In the genomic region with DNA sequence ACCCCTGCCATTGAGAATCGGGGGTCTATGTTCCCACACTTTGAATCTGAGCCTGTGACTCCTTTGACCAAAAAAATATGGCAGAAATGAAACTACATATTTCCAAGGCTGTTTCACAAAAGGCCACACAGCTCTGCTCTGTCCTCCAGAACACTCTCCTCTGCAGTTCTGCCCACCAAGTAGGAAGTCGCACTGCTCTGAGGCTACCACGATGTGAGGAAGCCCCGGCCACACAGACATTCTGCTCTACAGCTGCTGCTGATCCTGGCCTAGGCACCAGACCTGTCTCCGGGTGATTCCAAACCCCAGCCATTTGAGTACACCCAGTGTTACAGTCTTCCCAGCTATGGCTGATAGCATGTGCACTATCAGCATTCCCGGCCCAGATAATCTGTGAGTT, we compare ENCODE assay signal across 14 cellular contexts.
A peak's percentile ranks its signal among the peaks of the same experiment; 100 is the strongest.
DNase-seq lines count a peak whose midpoint lies in the region; ATAC-seq and TF ChIP-seq lines count a peak whose summit lies in the region.
"Had no signal": no experiment of that assay in that cellular context is flagged by ENCODE, and none has a peak within 500 bp of the region (broad histone marks: within the 10 kb centered on the region; RNA-seq: fewer than 3 reads in every experiment).

No MANE protein-coding gene starts in this region.

- TF ChIP-seq POLR2A in gastrocnemius medialis (IDR thresholded peaks at IDR 0.05) = no peak
- TF ChIP-seq POLR2A in transverse colon (IDR thresholded peaks at IDR 0.05) = no peak

- no peak overlapping the region for H3K4me3 Mint-ChIP-seq in activated T-cell treated with anti-CD3 and anti-CD28 coated beads, Interleukin-2, amount 50 U/mL, for 24 hours
- peak overlapping the region; percentile 15 for H3K4me3 Mint-ChIP-seq in stimulated activated effector memory CD8-positive, alpha-beta T cell treated with anti-CD3 and anti-CD28 coated beads, Interleukin-12 subunit alpha, Interleukin-12 subunit beta, amount 100 ng/mL, for 72 hours

- no peaks in the 10 kb centered on the region for H3K9me3 Mint-ChIP-seq in activated T-cell treated with anti-CD3 and anti-CD28 coated beads, Interleukin-2, amount 50 U/mL, for 24 hours
- no peaks in the 10 kb centered on the region for H3K9me3 Mint-ChIP-seq in activated naive CD4-positive, alpha-beta T cell treated with anti-CD3 and anti-CD28 coated beads, Interleukin-2, amount 50 U/mL, for 72 hours
- H3K9me3 Mint-ChIP-seq in stimulated activated effector memory CD8-positive, alpha-beta T cell treated with anti-CD3 and anti-CD28 coated beads, Interleukin-12 subunit alpha, Interleukin-12 subunit beta, amount 100 ng/mL, for 72 hours = no peaks in the 10 kb centered on the region

- no peak for TF ChIP-seq EP300 in transverse colon (IDR thresholded peaks at IDR 0.05; ENCODE audit: low read depth)

- H3K27me3 Mint-ChIP-seq in activated T-cell treated with anti-CD3 and anti-CD28 coated beads, Interleukin-2, amount 50 U/mL, for 24 hours = no peaks in the 10 kb centered on the region

- H3K27ac ChIP-seq in KOPT-K1 (ENCODE audit: low read depth, low read length, poor library complexity, severe bottlenecking) = peak overlapping the region; percentile 66
- H3K27ac ChIP-seq in gastrocnemius medialis = no peak overlapping the region
- no peak overlapping the region for H3K27ac ChIP-seq in transverse colon
- H3K27ac ChIP-seq: upper lobe of right lung had no signal

- WGBS in transverse colon (ENCODE audit: low coverage in 1 of 2), 2 donors = 91 to 100% methylated on average over 1 to 6 of the region's 6 CpGs

- intact Hi-C loops in gastrocnemius medialis (cut with DNase I; ENCODE audit: low total_unique reads) = no loop called here
- intact Hi-C loops in transverse colon (cut with DNase I; ENCODE audit: low total_unique reads) = no loop called here

- no peaks in the 10 kb centered on the region for H3K27me3 ChIP-seq in gastrocnemius medialis
- no peaks in the 10 kb centered on the region for H3K27me3 ChIP-seq in transverse colon
- H3K27me3 ChIP-seq: upper lobe of right lung had no signal

- no peak for TF ChIP-seq CTCF in gastrocnemius medialis (IDR thresholded peaks at IDR 0.05 in 4 of 5, conservative IDR thresholded peaks at IDR 0.05 in 1 of 5)
- no peak for TF ChIP-seq CTCF in transverse colon (IDR thresholded peaks at IDR 0.05)

- ATAC-seq in activated naive CD4-positive, alpha-beta T cell treated with anti-CD3 and anti-CD28 coated beads, Interleukin-2, amount 50 U/mL, for 72 hours = no peak
- ATAC-seq in stimulated activated effector memory CD8-positive, alpha-beta T cell treated with anti-CD3 and anti-CD28 coated beads, Interleukin-12 subunit alpha, Interleukin-12 subunit beta, amount 100 ng/mL, for 72 hours = no peak
- no peak for ATAC-seq in gastrocnemius medialis
- ATAC-seq: upper lobe of right lung had no signal

- DNase-seq in activated T-cell treated with anti-CD3 and anti-CD28 coated beads, Interleukin-2, amount 50 U/mL, for 24 hours = no peak
- DNase-seq in activated T-cell treated with anti-CD3 and anti-CD28 coated beads, Interleukin-2, amount 50 U/mL, for 48 hours = no peak
- DNase-seq in activated naive CD4-positive, alpha-beta T cell treated with anti-CD3 and anti-CD28 coated beads, Interleukin-2, amount 50 U/mL, for 72 hours (ENCODE audit: low spot score in 2 of 2) = no peak
- no peak for DNase-seq in stimulated activated effector memory CD8-positive, alpha-beta T cell treated with anti-CD3 and anti-CD28 coated beads, Interleukin-12 subunit alpha, Interleukin-12 subunit beta, amount 100 ng/mL, for 72 hours (ENCODE audit: low spot score in 2 of 2)
- DNase-seq in gastrocnemius medialis (no peak), transverse colon (no peak)
- no peak for DNase-seq in activated effector memory CD4-positive, alpha-beta T cell treated with Interleukin-2 at 50 U/mL for 16 hours
- DNase-seq: activated effector memory CD4-positive, alpha-beta T cell treated with anti-CD3 and anti-CD28 coated beads, Interleukin-2, amount 50 U/mL, for 16 hours; central memory CD4-positive, alpha-beta T cell; kidney glomerular epithelial cell; NCI-H2227 treated with DMSO at 0.1 percent for 48 hours; stimulated activated CD4-positive, alpha-beta T cell treated with anti-CD3 and anti-CD28 coated beads, Interleukin-1b, Interleukin-23, amount 100 ng/mL, for 48 hours; upper lobe of right lung had no signal

- H3K36me3 Mint-ChIP-seq in activated T-cell treated with anti-CD3 and anti-CD28 coated beads, Interleukin-2, amount 50 U/mL, for 24 hours (ENCODE audit: low read depth) = peaks cover 9% of the 10 kb centered on the region
- no peaks in the 10 kb centered on the region for H3K36me3 Mint-ChIP-seq in activated naive CD4-positive, alpha-beta T cell treated with anti-CD3 and anti-CD28 coated beads, Interleukin-2, amount 50 U/mL, for 72 hours
- no peaks in the 10 kb centered on the region for H3K36me3 Mint-ChIP-seq in stimulated activated effector memory CD8-positive, alpha-beta T cell treated with anti-CD3 and anti-CD28 coated beads, Interleukin-12 subunit alpha, Interleukin-12 subunit beta, amount 100 ng/mL, for 72 hours

- in situ Hi-C loops in gastrocnemius medialis (cut with MboI; ENCODE audit: low sequenced_read_pairs in 4 of 4) = no loop called here
- in situ Hi-C loops in transverse colon (cut with MboI; ENCODE audit: low pct_ligation_motif_present in 1 of 4, low pct_unique_long_range_greater_than_20kb in 1 of 4, low sequenced_read_pairs in 3 of 4) = no loop called here

- H3K4me3 ChIP-seq in gastrocnemius medialis (no peak overlapping the region), transverse colon (no peak overlapping the region)
- H3K4me3 ChIP-seq: upper lobe of right lung had no signal

- H3K4me1 Mint-ChIP-seq in activated T-cell treated with anti-CD3 and anti-CD28 coated beads, Interleukin-2, amount 50 U/mL, for 24 hours (ENCODE audit: low read depth) = peaks cover 62% of the 10 kb centered on the region
- peaks cover 28% of the 10 kb centered on the region for H3K4me1 Mint-ChIP-seq in stimulated activated effector memory CD8-positive, alpha-beta T cell treated with anti-CD3 and anti-CD28 coated beads, Interleukin-12 subunit alpha, Interleukin-12 subunit beta, amount 100 ng/mL, for 72 hours

- peak overlapping the region; percentile 82 for H3K27ac Mint-ChIP-seq in activated T-cell treated with anti-CD3 and anti-CD28 coated beads, Interleukin-2, amount 50 U/mL, for 24 hours
- peak overlapping the region; percentile 41 to 77 for H3K27ac Mint-ChIP-seq in activated naive CD4-positive, alpha-beta T cell treated with anti-CD3 and anti-CD28 coated beads, Interleukin-2, amount 50 U/mL, for 72 hours
- H3K27ac Mint-ChIP-seq in stimulated activated effector memory CD8-positive, alpha-beta T cell treated with anti-CD3 and anti-CD28 coated beads, Interleukin-12 subunit alpha, Interleukin-12 subunit beta, amount 100 ng/mL, for 72 hours = peak overlapping the region; percentile 27

- H3K4me1 ChIP-seq in gastrocnemius medialis (peaks cover 0 to 9% of the 10 kb centered on the region in 2 donors), transverse colon (peaks cover 0 to 7% (median 3%) of the 10 kb centered on the region in 4 donors)

- H3K36me3 ChIP-seq in KOPT-K1 (ENCODE audit: insufficient read depth, low read length) = no peaks in the 10 kb centered on the region
- no peaks in the 10 kb centered on the region for H3K36me3 ChIP-seq in gastrocnemius medialis
- no peaks in the 10 kb centered on the region for H3K36me3 ChIP-seq in transverse colon
- H3K36me3 ChIP-seq: upper lobe of right lung had no signal

- H3K9me3 ChIP-seq in KOPT-K1 (ENCODE audit: insufficient read depth, low read length, poor library complexity, severe bottlenecking) (no peaks in the 10 kb centered on the region), gastrocnemius medialis (no peaks in the 10 kb centered on the region), transverse colon (no peaks in the 10 kb centered on the region)
- H3K9me3 ChIP-seq: upper lobe of right lung had no signal

Comparison
In these comparisons a context has a peak if more than half of its experiments do, and no peak if none do; other contexts are left out.
1. H3K27ac Mint-ChIP-seq: peak in every context shown above with its lines; median percentile 82 in activated T-cell treated with anti-CD3 and anti-CD28 coated beads, Interleukin-2, amount 50 U/mL, for 24 hours; 59 in activated naive CD4-positive, alpha-beta T cell treated with anti-CD3 and anti-CD28 coated beads, Interleukin-2, amount 50 U/mL, for 72 hours; 27 in stimulated activated effector memory CD8-positive, alpha-beta T cell treated with anti-CD3 and anti-CD28 coated beads, Interleukin-12 subunit alpha, Interleukin-12 subunit beta, amount 100 ng/mL, for 72 hours.